20 cellular contexts compared by ENCODE assay signal in genomic region chr7:131352032-131352431, GRCh38.
"Had no signal": no experiment of that assay in that cellular context is flagged by ENCODE, and none has a peak within 500 bp of the region (broad histone marks: within the 10 kb centered on the region; RNA-seq: fewer than 3 reads in every experiment).

No MANE protein-coding gene starts in this region.

- H3K4me3 ChIP-seq: coronary artery, dorsolateral prefrontal cortex, heart right ventricle, psoas muscle, right lobe of liver, stomach, thoracic aorta, transverse colon had no signal

- ATAC-seq: esophagus mucosa, heart right ventricle, psoas muscle, right lobe of liver had no signal

- H3K27me3 Mint-ChIP-seq: naive B cell had no signal

- H2AFZ ChIP-seq: parathyroid adenoma had no signal

- H3K36me3 ChIP-seq: right lobe of liver, stomach, thoracic aorta, transverse colon had no signal

- H3K27ac ChIP-seq: coronary artery, parathyroid adenoma, psoas muscle, right lobe of liver, stomach, thoracic aorta, transverse colon had no signal

- H3K27ac Mint-ChIP-seq: naive B cell, nephron had no signal

- H3K9ac ChIP-seq: parathyroid adenoma had no signal

- H3K4me3 Mint-ChIP-seq: naive B cell, nephron had no signal

- DNase-seq: dorsolateral prefrontal cortex; effector CD8-positive, alpha-beta T cell; heart right ventricle; hypothalamus; kidney glomerular epithelial cell; mesendoderm; naive B cell; psoas muscle; retina; right lobe of liver; stimulated activated CD4-positive, alpha-beta T cell treated with anti-CD3 and anti-CD28 coated beads, Interleukin-12 subunit alpha, Interleukin-12 subunit beta, amount 100 ng/mL, for 4 hours; stimulated activated naive CD4-positive, alpha-beta T cell; stomach; substantia nigra; transverse colon had no signal

- H3K4me1 ChIP-seq: parathyroid adenoma had no signal

- H3K27me3 ChIP-seq: dorsolateral prefrontal cortex, heart right ventricle, right lobe of liver, stomach, transverse colon had no signal

- H3K9me3 ChIP-seq: psoas muscle, right lobe of liver, stomach, thoracic aorta, transverse colon had no signal
